8 cellular contexts compared by ENCODE assay signal in the genomic region with DNA sequence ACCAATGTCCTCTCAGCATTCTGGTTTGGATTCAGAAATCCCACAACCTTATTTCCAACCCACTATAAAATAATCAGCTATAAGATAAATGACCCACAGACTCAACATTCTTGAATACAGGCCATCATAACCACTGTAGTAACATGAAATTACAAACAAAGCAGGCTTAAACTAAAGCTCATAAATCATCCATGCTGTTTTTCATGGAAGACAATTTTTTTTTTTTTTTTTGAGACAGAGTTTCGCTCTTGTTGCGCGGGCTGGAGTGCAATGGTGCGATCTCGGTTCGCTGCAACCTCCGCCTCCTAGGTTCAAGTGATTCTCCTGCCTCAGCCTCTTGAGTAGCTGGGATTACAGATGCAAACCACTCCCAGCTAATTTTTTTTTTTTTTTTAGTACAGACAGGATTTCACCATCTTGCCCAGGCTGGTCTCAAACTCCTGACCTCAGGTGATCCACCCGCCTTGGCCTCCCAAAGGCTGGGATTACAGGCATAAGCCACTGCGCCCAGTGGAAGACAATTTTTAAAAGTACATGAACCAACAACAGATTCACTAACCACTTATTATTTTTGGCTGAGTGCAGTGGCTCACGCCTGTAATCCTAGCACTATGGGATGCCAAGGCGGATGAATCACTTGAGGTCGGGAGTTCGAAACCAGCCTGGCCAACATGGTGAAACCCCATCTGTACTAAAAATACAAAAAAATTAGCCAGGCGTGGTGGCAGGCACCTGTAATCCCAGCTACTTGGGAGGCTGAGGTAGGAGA. TPM values are rescaled to one million over a fixed set of nuclear protein-coding genes. Genes with fewer than 3 reads are reported as not detected.
DNase-seq lines count a peak whose midpoint lies in the region; ATAC-seq and TF ChIP-seq lines count a peak whose summit lies in the region.
"Not testable (repeated sequence)": the region's sequence is repeated elsewhere in the genome, so short reads cannot be mapped to it uniquely, and the experiment has no call there.

No MANE protein-coding gene starts in this region.

- intact Hi-C loops in activated B cell treated with CpG ODN at 0.5 μM for 24 hours (cut with micrococcal nuclease): not testable (repeated sequence)

- not testable (repeated sequence) for TF ChIP-seq CTCF in AG10803 (conservative IDR thresholded peaks at IDR 0.05; ENCODE audit: low read length); activated B cell treated with CpG ODN at 0.5 μM for 24 hours (IDR thresholded peaks at IDR 0.05); astrocyte of the cerebellum (IDR thresholded peaks at IDR 0.05; ENCODE audit: low read depth, low read length, missing control alignments); choroid plexus epithelial cell (conservative IDR thresholded peaks at IDR 0.05; ENCODE audit: low read depth, low read length); fibroblast of villous mesenchyme (IDR thresholded peaks at IDR 0.05; ENCODE audit: insufficient read depth, low read depth, low read length); parathyroid adenoma (IDR thresholded peaks at IDR 0.05)

- H3K27me3 Mint-ChIP-seq in activated B cell treated with CpG ODN at 0.5 μM for 24 hours: not testable (repeated sequence)

- H4K20me1 ChIP-seq in GM23248 (ENCODE audit: insufficient read depth): peaks cover 78% of the 10 kb centered on the region

- POLR2A ChIA-PET in activated B cell treated with CpG ODN at 0.5 μM for 24 hours (lab: Charles Lee): interaction anchor here (1.0 to 1.2 kb wide), 2 partner anchors 15 to 50 kb away, joined by 4 to 5 read pairs; partner anchors contain the start of gene PPP2CA

- H3K27me3 ChIP-seq in GM23248 (replicated peaks; ENCODE audit: insufficient read depth); parathyroid adenoma (ENCODE audit: control insufficient read depth, insufficient read depth, low read length): not testable (repeated sequence)

- not testable (repeated sequence) for H3K4me3 ChIP-seq in AG10803 (ENCODE audit: low read length); GM23248; astrocyte of the cerebellum (ENCODE audit: low read depth, low read length); choroid plexus epithelial cell (ENCODE audit: low read depth, low read length); fibroblast of villous mesenchyme (ENCODE audit: low read depth, low read length); parathyroid adenoma (ENCODE audit: low read depth, low read length)

- not testable (repeated sequence) for H3F3A ChIP-seq in GM23248 (ENCODE audit: insufficient read depth)

- CTCF ChIA-PET in activated B cell treated with CpG ODN at 0.5 μM for 24 hours (lab: Charles Lee): not testable (repeated sequence)

- peaks cover 100% of the 10 kb centered on the region for H3K79me2 ChIP-seq in GM23248 (ENCODE audit: insufficient read depth)
- H3K79me2 ChIP-seq in parathyroid adenoma: peaks cover 96% of the 10 kb centered on the region

- peaks cover 14% of the 10 kb centered on the region for H3K36me3 Mint-ChIP-seq in activated B cell treated with CpG ODN at 0.5 μM for 24 hours (ENCODE audit: low read depth)

- not testable (repeated sequence) for H3K9me3 ChIP-seq in GM23248 (ENCODE audit: low read depth); parathyroid adenoma (ENCODE audit: control insufficient read depth, low read length)

- H3K27ac Mint-ChIP-seq in activated B cell treated with CpG ODN at 0.5 μM for 24 hours: not testable (repeated sequence)

- not testable (repeated sequence) for H2AFZ ChIP-seq in GM23248, parathyroid adenoma

- H3K4me1 Mint-ChIP-seq in activated B cell treated with CpG ODN at 0.5 μM for 24 hours: peaks cover 67% of the 10 kb centered on the region

- H3K4me1 ChIP-seq in GM23248 (ENCODE audit: insufficient read depth) (peaks cover 19% of the 10 kb centered on the region), parathyroid adenoma (peaks cover 34% of the 10 kb centered on the region)

- H3K9ac ChIP-seq in GM23248, parathyroid adenoma: not testable (repeated sequence)

- H3K9me3 Mint-ChIP-seq in activated B cell treated with CpG ODN at 0.5 μM for 24 hours: not testable (repeated sequence)

- not testable (repeated sequence) for H3K9me2 ChIP-seq in GM23248 (ENCODE audit: insufficient read depth)

- not testable (repeated sequence) for ATAC-seq in activated B cell treated with CpG ODN at 0.5 μM for 24 hours (ENCODE audit: low read depth)

- H3K4me2 ChIP-seq in GM23248 (ENCODE audit: unreplicated experiment); parathyroid adenoma (ENCODE audit: low read length): not testable (repeated sequence)

- peak overlapping the region; percentile 28 for H3K4me3 Mint-ChIP-seq in activated B cell treated with CpG ODN at 0.5 μM for 24 hours

- peak overlapping the region; percentile 24 for H3K27ac ChIP-seq in GM23248
- peak overlapping the region; percentile 64 for H3K27ac ChIP-seq in parathyroid adenoma

- WGBS in GM23248 (ENCODE audit: low coverage in 1 of 2, low lambda C conversion rate in 2 of 2, missing lambda C conversion rate in 2 of 2), 2 experiments: 81 to 83% methylated on average over 13 to 14 of the region's 14 CpGs

- DNase-seq in AG10803 (ENCODE audit: low read depth) (peak; percentile 57), GM23248 (peak; percentile 69), M059J (ENCODE audit: low read depth) (peak; percentile 65), astrocyte of the cerebellum (ENCODE audit: low read depth) (peak; percentile 83), choroid plexus epithelial cell (ENCODE audit: low read depth) (peak; percentile 59), fibroblast of villous mesenchyme (ENCODE audit: low read depth) (peak; percentile 71)
- not testable (repeated sequence) for DNase-seq in activated B cell treated with CpG ODN at 0.5 μM for 24 hours

- H3K36me3 ChIP-seq in GM23248 (ENCODE audit: low read depth); parathyroid adenoma (ENCODE audit: control insufficient read depth, insufficient read depth, low read length): not testable (repeated sequence)

- in situ Hi-C loops in GM23248 (cut with MboI): not testable (repeated sequence)
- in situ Hi-C loops in astrocyte of the cerebellum (cut with HindIII; ENCODE audit: low sequenced_read_pairs): loop anchor here (5.0 kb wide), 1 partner anchor 56 kb away; no protein-coding TSS in a partner anchor

RNA-seq across cellular contexts. Expression of gene PPP2CA, which starts 14.4 kb away (rescaled TPM):
- total RNA-seq in GM23248 (2014; rRNA removed; shearing (Covaris generic)): 184 and 193 TPM in 2 replicates
- polyA plus RNA-seq in GM23248 (2016; fragmentation: Nextera tagmentation; extraction: Ambion mirVana): 223 and 249 TPM in 2 replicates
- total RNA-seq in M059J (2014; rRNA removed; shearing (Covaris generic)): 233 and 257 TPM in 2 replicates
- total RNA-seq in activated B cell treated with CpG ODN at 0.5 μM for 24 hours (103 and 118 TPM in 2 replicates), fibroblast of villous mesenchyme (41.9 and 60.9 TPM in 2 replicates)

RNA-seq across cellular contexts. Expression of gene SKP1, which starts 34.7 kb away (rescaled TPM):
- total RNA-seq in GM23248 (2014; rRNA removed; shearing (Covaris generic)): 238 and 245 TPM in 2 replicates
- polyA plus RNA-seq in GM23248 (2016; fragmentation: Nextera tagmentation; extraction: Ambion mirVana): 1,125 and 1,145 TPM in 2 replicates
- total RNA-seq in M059J (2014; rRNA removed; shearing (Covaris generic)): 707 and 715 TPM in 2 replicates
- total RNA-seq in activated B cell treated with CpG ODN at 0.5 μM for 24 hours (193 and 211 TPM in 2 replicates), fibroblast of villous mesenchyme (164 and 166 TPM in 2 replicates)
